ENCODE assay signal across 8 cellular contexts in genomic region chr19:17576758-17577532, GRCh38. TPM values are rescaled to one million over a fixed set of nuclear protein-coding genes. Genes with fewer than 3 reads are reported as not detected.
DNase-seq lines count a peak whose midpoint lies in the region; ATAC-seq lines count a peak whose summit lies in the region.

No MANE protein-coding gene starts in this region.

- DNase-seq in activated CD4-positive, alpha-beta T cell treated with anti-CD3 and anti-CD28 coated beads, Interleukin-2, amount 10 ng/mL, durations not matched to agents 24 days and 14 days, result peak; percentile 69
- no peak for DNase-seq in activated CD4-positive, alpha-beta T cell treated with anti-CD3 and anti-CD28 coated beads for 1 hour
- DNase-seq in NCI-H82 treated with DMSO at 0.1 percent for 48 hours (lab: John Stamatoyannopoulos, UW; ENCODE audit: unreplicated experiment), result peak; percentile 50
- DNase-seq in fibroblast of gingiva (ENCODE audit: low read depth), result peak; percentile 26
- peak; percentile 24 to 26 for DNase-seq in stimulated activated CD8-positive, alpha-beta memory T cell treated with anti-CD3 and anti-CD28 coated beads, Interleukin-15, amount 100 ng/mL, for 48 hours (ENCODE audit: low read depth in 2 of 2)
- DNase-seq in DMS153 treated with DMSO at 0.1 percent for 48 hours (lab: John Stamatoyannopoulos, UW; ENCODE audit: unreplicated experiment), result no peak

- H3K27me3 Mint-ChIP-seq in activated CD4-positive, alpha-beta T cell treated with anti-CD3 and anti-CD28 coated beads, Interleukin-2, amount 10 ng/mL, durations not matched to agents 24 days and 14 days, result no peaks in the 10 kb centered on the region

- H3K36me3 Mint-ChIP-seq in activated CD4-positive, alpha-beta T cell treated with anti-CD3 and anti-CD28 coated beads, Interleukin-2, amount 10 ng/mL, durations not matched to agents 24 days and 14 days (ENCODE audit: low read depth), result peaks cover 59% of the 10 kb centered on the region

- no peak overlapping the region for H3K4me3 Mint-ChIP-seq in activated CD4-positive, alpha-beta T cell treated with anti-CD3 and anti-CD28 coated beads, Interleukin-2, amount 10 ng/mL, durations not matched to agents 24 days and 14 days

- no peaks in the 10 kb centered on the region for H3K9me3 Mint-ChIP-seq in activated CD4-positive, alpha-beta T cell treated with anti-CD3 and anti-CD28 coated beads, Interleukin-2, amount 10 ng/mL, durations not matched to agents 24 days and 14 days

- ATAC-seq in GM18858 (IDR thresholded peaks at IDR 0.05; ENCODE audit: unreplicated experiment), result no peak
- ATAC-seq in HG02642 (IDR thresholded peaks at IDR 0.05; ENCODE audit: poor library complexity, unreplicated experiment), result no peak

- H3K4me1 Mint-ChIP-seq in activated CD4-positive, alpha-beta T cell treated with anti-CD3 and anti-CD28 coated beads, Interleukin-2, amount 10 ng/mL, durations not matched to agents 24 days and 14 days, result peaks cover 6% of the 10 kb centered on the region

- H3K27ac Mint-ChIP-seq in activated CD4-positive, alpha-beta T cell treated with anti-CD3 and anti-CD28 coated beads, Interleukin-2, amount 10 ng/mL, durations not matched to agents 24 days and 14 days, result no peak overlapping the region

- intact Hi-C loops in activated CD4-positive, alpha-beta T cell treated with anti-CD3 and anti-CD28 coated beads, Interleukin-2, amount 10 ng/mL, durations not matched to agents 24 days and 14 days (cut with micrococcal nuclease), result loop anchor here (10.0 kb wide), 1 partner anchor 82 kb away; no protein-coding TSS in a partner anchor

RNA-seq across cellular contexts. Expression of gene COLGALT1, which starts 21.5 kb away (rescaled TPM):
- total RNA-seq in activated CD4-positive, alpha-beta T cell treated with anti-CD3 and anti-CD28 coated beads, Interleukin-2, amount 10 ng/mL, durations not matched to agents 24 days and 14 days, result 103 and 106 TPM in 2 replicates

Comparison
In these comparisons a context has a peak if more than half of its experiments do, and no peak if none do; other contexts are left out.
1. DNase-seq: peak in activated CD4-positive, alpha-beta T cell treated with anti-CD3 and anti-CD28 coated beads, Interleukin-2, amount 10 ng/mL, durations not matched to agents 24 days and 14 days (single experiment), NCI-H82 treated with DMSO at 0.1 percent for 48 hours (single experiment), fibroblast of gingiva (single experiment) and stimulated activated CD8-positive, alpha-beta memory T cell treated with anti-CD3 and anti-CD28 coated beads, Interleukin-15, amount 100 ng/mL, for 48 hours (2 of 2); none in activated CD4-positive, alpha-beta T cell treated with anti-CD3 and anti-CD28 coated beads for 1 hour (single experiment) and DMS153 treated with DMSO at 0.1 percent for 48 hours (single experiment).